28 cellular contexts compared by ENCODE assay signal in the genomic region with DNA sequence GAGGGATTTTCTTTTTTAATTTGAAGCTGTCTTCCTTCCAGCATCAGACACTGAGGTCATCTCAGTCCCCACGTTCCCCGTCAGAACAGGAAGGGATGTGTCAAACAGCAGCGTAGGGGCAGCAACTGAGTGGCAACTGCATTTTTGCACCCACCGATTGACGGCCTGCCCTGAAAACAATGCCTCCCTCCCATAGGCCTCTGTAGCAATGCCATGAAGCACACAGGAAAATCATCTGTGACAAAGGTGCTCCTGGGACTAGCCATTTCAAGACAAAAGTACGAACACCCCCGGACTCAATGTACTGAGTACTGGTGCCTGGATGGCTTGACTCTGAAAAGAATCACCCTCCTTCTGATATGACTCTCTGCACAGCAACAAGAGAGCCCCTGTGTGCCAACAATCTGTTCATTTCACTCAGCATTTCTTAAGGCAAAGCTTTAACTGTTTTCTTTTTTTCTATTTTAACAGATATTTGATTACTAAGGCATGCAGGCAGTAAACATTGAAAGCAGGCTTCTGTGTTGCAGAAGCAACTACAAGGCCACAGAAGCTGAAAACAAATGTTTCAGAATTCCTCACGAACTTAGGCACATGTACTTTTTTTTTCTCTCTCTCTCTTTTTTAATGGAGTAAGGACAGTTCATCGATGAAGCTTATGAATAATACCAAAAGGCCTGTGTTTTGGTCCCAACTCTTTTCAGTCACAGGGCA. TPM values are rescaled to one million over a fixed set of nuclear protein-coding genes. Genes with fewer than 3 reads are reported as not detected.
DNase-seq lines count a peak whose midpoint lies in the region; ATAC-seq, FAIRE-seq and TF ChIP-seq lines count a peak whose summit lies in the region.
"Had no signal": no experiment of that assay in that cellular context is flagged by ENCODE, and none has a peak within 500 bp of the region (broad histone marks: within the 10 kb centered on the region; RNA-seq: fewer than 3 reads in every experiment).

No MANE protein-coding gene starts in this region.

- H3K4me3 Mint-ChIP-seq in activated CD8-positive, alpha-beta T cell treated with anti-CD3 and anti-CD28 coated beads, Interleukin-2, amount 10 ng/mL, durations not matched to agents 7 days and 5 days = no peak overlapping the region
- no peak overlapping the region for H3K4me3 Mint-ChIP-seq in activated CD8-positive, alpha-beta T cell treated with anti-CD3 and anti-CD28 coated beads for 36 hours
- no peak overlapping the region for H3K4me3 Mint-ChIP-seq in nephron
- H3K4me3 Mint-ChIP-seq: activated naive CD8-positive, alpha-beta T cell treated with anti-CD3 and anti-CD28 coated beads, Interleukin-2, amount 10 ng/mL, durations not matched to agents 7 days and 5 days; GM23338; stimulated activated naive CD8-positive, alpha-beta T cell treated with anti-CD3 and anti-CD28 coated beads, Interleukin-15, Interleukin-2, amounts not matched to agents 100 ng/mL and 50 ng/mL, for 24 hours had no signal

- TF ChIP-seq CTCF in activated CD8-positive, alpha-beta T cell treated with anti-CD3 and anti-CD28 coated beads for 36 hours (IDR thresholded peaks at IDR 0.05) = no peak
- TF ChIP-seq CTCF in RWPE2 (IDR thresholded peaks at IDR 0.05; ENCODE audit: poor library complexity, severe bottlenecking) = no peak
- no peak for TF ChIP-seq CTCF in esophagus muscularis mucosa (IDR thresholded peaks at IDR 0.05)
- TF ChIP-seq CTCF in nephron (IDR thresholded peaks at IDR 0.05; ENCODE audit: unreplicated experiment in 3 of 3) = no peak
- TF ChIP-seq CTCF in suprapubic skin (IDR thresholded peaks at IDR 0.05) = no peak

- no peak overlapping the region for H3K4me3 ChIP-seq in RWPE2 (ENCODE audit: severe bottlenecking)
- no peak overlapping the region for H3K4me3 ChIP-seq in esophagus muscularis mucosa
- no peak overlapping the region for H3K4me3 ChIP-seq in suprapubic skin
- H3K4me3 ChIP-seq: dorsolateral prefrontal cortex, GM23338, prostate gland, thyroid gland had no signal

- H3K27ac ChIP-seq in RWPE2 (ENCODE audit: poor library complexity, severe bottlenecking) = peak overlapping the region; percentile 87
- no peak overlapping the region for H3K27ac ChIP-seq in esophagus muscularis mucosa (replicated peaks in 1 of 4)
- no peak overlapping the region for H3K27ac ChIP-seq in suprapubic skin
- H3K27ac ChIP-seq: dorsolateral prefrontal cortex, prostate gland, thyroid gland had no signal

- peaks cover 59% of the 10 kb centered on the region for H3K4me1 Mint-ChIP-seq in activated CD8-positive, alpha-beta T cell treated with anti-CD3 and anti-CD28 coated beads, Interleukin-2, amount 10 ng/mL, durations not matched to agents 7 days and 5 days (ENCODE audit: low read depth)
- H3K4me1 Mint-ChIP-seq in activated CD8-positive, alpha-beta T cell treated with anti-CD3 and anti-CD28 coated beads for 36 hours (ENCODE audit: low read depth) = peaks cover 51% of the 10 kb centered on the region
- H3K4me1 Mint-ChIP-seq in nephron = peaks cover 30% of the 10 kb centered on the region

- H3K27me3 ChIP-seq in RWPE2 (ENCODE audit: insufficient read depth, poor library complexity, severe bottlenecking) (no peaks in the 10 kb centered on the region), esophagus muscularis mucosa (no peaks in the 10 kb centered on the region), suprapubic skin (no peaks in the 10 kb centered on the region)
- H3K27me3 ChIP-seq: dorsolateral prefrontal cortex, thyroid gland had no signal

- peaks cover 14% of the 10 kb centered on the region for H3K36me3 Mint-ChIP-seq in activated CD8-positive, alpha-beta T cell treated with anti-CD3 and anti-CD28 coated beads, Interleukin-2, amount 10 ng/mL, durations not matched to agents 7 days and 5 days (ENCODE audit: low read depth)
- no peaks in the 10 kb centered on the region for H3K36me3 Mint-ChIP-seq in activated CD8-positive, alpha-beta T cell treated with anti-CD3 and anti-CD28 coated beads for 36 hours (ENCODE audit: low read depth)
- no peaks in the 10 kb centered on the region for H3K36me3 Mint-ChIP-seq in nephron (ENCODE audit: low read depth)

- H3K9me3 ChIP-seq in RWPE2 (ENCODE audit: severe bottlenecking) = peaks cover 4% of the 10 kb centered on the region
- H3K9me3 ChIP-seq in esophagus muscularis mucosa = no peaks in the 10 kb centered on the region
- H3K9me3 ChIP-seq in suprapubic skin = no peaks in the 10 kb centered on the region
- H3K9me3 ChIP-seq: prostate gland, thyroid gland had no signal

- WGBS in esophagus muscularis mucosa = 74% methylated on average over 7 of the region's 9 CpGs
- 68% methylated on average over 9 of the region's 9 CpGs for WGBS in suprapubic skin

- POLR2A ChIA-PET in activated CD8-positive, alpha-beta T cell treated with anti-CD3 and anti-CD28 coated beads, Interleukin-2, amount 10 ng/mL, durations not matched to agents 7 days and 5 days (lab: Charles Lee) = interaction anchor here (0.8 kb wide), 1 partner anchor 13 kb away, joined by 3 read pairs; no protein-coding TSS in a partner anchor
- POLR2A ChIA-PET in activated CD8-positive, alpha-beta T cell treated with anti-CD3 and anti-CD28 coated beads for 36 hours (lab: Charles Lee) = no interaction called here

- no peak overlapping the region for H3K27ac Mint-ChIP-seq in activated CD8-positive, alpha-beta T cell treated with anti-CD3 and anti-CD28 coated beads, Interleukin-2, amount 10 ng/mL, durations not matched to agents 7 days and 5 days
- no peak overlapping the region for H3K27ac Mint-ChIP-seq in activated CD8-positive, alpha-beta T cell treated with anti-CD3 and anti-CD28 coated beads for 36 hours
- H3K27ac Mint-ChIP-seq in nephron = peak overlapping the region in 2 of 3 experiments; percentile 1 to 49
- H3K27ac Mint-ChIP-seq: GM23338 had no signal

- intact Hi-C loops in activated CD8-positive, alpha-beta T cell treated with anti-CD3 and anti-CD28 coated beads for 36 hours (cut with micrococcal nuclease) = no loop called here
- intact Hi-C loops in esophagus muscularis mucosa (cut with DNase I) = no loop called here

- H3K27me3 Mint-ChIP-seq in activated CD8-positive, alpha-beta T cell treated with anti-CD3 and anti-CD28 coated beads, Interleukin-2, amount 10 ng/mL, durations not matched to agents 7 days and 5 days (ENCODE audit: low read depth) = no peaks in the 10 kb centered on the region
- no peaks in the 10 kb centered on the region for H3K27me3 Mint-ChIP-seq in activated CD8-positive, alpha-beta T cell treated with anti-CD3 and anti-CD28 coated beads for 36 hours
- peaks cover 27% of the 10 kb centered on the region for H3K27me3 Mint-ChIP-seq in nephron (ENCODE audit: low read depth)
- H3K27me3 Mint-ChIP-seq: activated naive CD8-positive, alpha-beta T cell treated with anti-CD3 and anti-CD28 coated beads, Interleukin-2, amount 10 ng/mL, durations not matched to agents 7 days and 5 days had no signal

- TF ChIP-seq POLR2A in esophagus muscularis mucosa (IDR thresholded peaks at IDR 0.05; ENCODE audit: low read depth) (no peak), suprapubic skin (IDR thresholded peaks at IDR 0.05) (no peak), H54 (IDR thresholded peaks at IDR 0.05; ENCODE audit: low read depth, low read length) (no peak)

- FAIRE-seq in H54 (lab: Jason Lieb, UNC) = no peak
- FAIRE-seq: astrocyte had no signal

- peaks cover 36% of the 10 kb centered on the region for H3K4me1 ChIP-seq in RWPE2 (ENCODE audit: insufficient read depth, poor library complexity, severe bottlenecking)
- no peaks in the 10 kb centered on the region for H3K4me1 ChIP-seq in esophagus muscularis mucosa
- H3K4me1 ChIP-seq in suprapubic skin = peaks cover 14% of the 10 kb centered on the region
- H3K4me1 ChIP-seq: prostate gland, thyroid gland had no signal

- H3K9me3 Mint-ChIP-seq in activated CD8-positive, alpha-beta T cell treated with anti-CD3 and anti-CD28 coated beads, Interleukin-2, amount 10 ng/mL, durations not matched to agents 7 days and 5 days (ENCODE audit: insufficient read depth) = no peaks in the 10 kb centered on the region
- no peaks in the 10 kb centered on the region for H3K9me3 Mint-ChIP-seq in activated CD8-positive, alpha-beta T cell treated with anti-CD3 and anti-CD28 coated beads for 36 hours
- no peaks in the 10 kb centered on the region for H3K9me3 Mint-ChIP-seq in nephron
- H3K9me3 Mint-ChIP-seq: GM23338; stimulated activated naive CD8-positive, alpha-beta T cell treated with anti-CD3 and anti-CD28 coated beads, Interleukin-15, Interleukin-2, amounts not matched to agents 100 ng/mL and 50 ng/mL, for 24 hours had no signal

- DNase-seq in activated CD8-positive, alpha-beta T cell treated with anti-CD3 and anti-CD28 coated beads, Interleukin-2, amount 10 ng/mL, durations not matched to agents 7 days and 5 days = peak; percentile 8
- no peak for DNase-seq in activated CD8-positive, alpha-beta T cell treated with anti-CD3 and anti-CD28 coated beads for 36 hours
- DNase-seq in RWPE2 (ENCODE audit: low spot score) (no peak), esophagus muscularis mucosa (ENCODE audit: extremely low spot score) (peak; percentile 77), suprapubic skin (ENCODE audit: low spot score in 2 of 2) (no peak), H54 (ENCODE audit: insufficient read length, low spot score) (no peak), MV-4-11 (lab: John Stamatoyannopoulos, UW) (no peak)
- DNase-seq: 8988T; activated CD4-positive, alpha-beta T cell treated with anti-CD3 and anti-CD28 coated beads, Interleukin-2, amount 50 U/mL, for 48 hours; activated CD4-positive, CD25-positive, alpha-beta regulatory T cell; activated naive CD8-positive, alpha-beta T cell treated with anti-CD3 and anti-CD28 coated beads, Interleukin-2, amount 10 ng/mL, durations not matched to agents 7 days and 5 days; AML-193; central memory CD4-positive, alpha-beta T cell; DMS153; Kasumi-1; NCI-H1694; SHP77; SW 1271; thyroid gland had no signal

- TF ChIP-seq EP300 in esophagus muscularis mucosa (IDR thresholded peaks at IDR 0.05) (no peak), suprapubic skin (IDR thresholded peaks at IDR 0.05) (no peak)

- CTCF ChIA-PET in activated CD8-positive, alpha-beta T cell treated with anti-CD3 and anti-CD28 coated beads, Interleukin-2, amount 10 ng/mL, durations not matched to agents 7 days and 5 days (lab: Charles Lee) = interaction anchor here (0.9 to 1.7 kb wide), 3 partner anchors 23 to 399 kb away, joined by 3 to 4 read pairs (median 4); no protein-coding TSS in a partner anchor
- CTCF ChIA-PET in activated CD8-positive, alpha-beta T cell treated with anti-CD3 and anti-CD28 coated beads for 36 hours (lab: Charles Lee) = interaction anchor here (0.8 to 1.6 kb wide), 4 partner anchors 9 to 398 kb away, joined by 3 to 5 read pairs (median 3); no protein-coding TSS in a partner anchor

- peaks cover 23% of the 10 kb centered on the region for H3K36me3 ChIP-seq in RWPE2 (ENCODE audit: low read depth)
- no peaks in the 10 kb centered on the region for H3K36me3 ChIP-seq in esophagus muscularis mucosa
- no peaks in the 10 kb centered on the region for H3K36me3 ChIP-seq in suprapubic skin
- H3K36me3 ChIP-seq: prostate gland, thyroid gland had no signal

- ATAC-seq in activated CD8-positive, alpha-beta T cell treated with anti-CD3 and anti-CD28 coated beads, Interleukin-2, amount 10 ng/mL, durations not matched to agents 7 days and 5 days = no peak
- no peak for ATAC-seq in activated CD8-positive, alpha-beta T cell treated with anti-CD3 and anti-CD28 coated beads for 36 hours
- ATAC-seq in RWPE2 (ENCODE audit: low read depth) = no peak
- ATAC-seq: GM23338 had no signal

RNA-seq across cellular contexts. Expression of a gene that starts 36.9 kb away (rescaled TPM):
- total RNA-seq in activated CD8-positive, alpha-beta T cell treated with anti-CD3 and anti-CD28 coated beads, Interleukin-2, amount 10 ng/mL, durations not matched to agents 7 days and 5 days = under 1 TPM; 0.74 to 0.94 TPM
- total RNA-seq in activated CD8-positive, alpha-beta T cell treated with anti-CD3 and anti-CD28 coated beads for 36 hours = under 1 TPM; 0.58 to 0.81 TPM
- total RNA-seq in esophagus muscularis mucosa (under 1 TPM in 2 of 4 donors, not detected in 2; 0.19 to 0.33 TPM), suprapubic skin (10 to 100 TPM; 13.9 to 25.1 (median 17.7) TPM)
- total RNA-seq: mesenteric fat pad, myocyte, OCI-LY7 had no signal

Comparison
In these comparisons a context has a peak if more than half of its experiments do, and no peak if none do; other contexts are left out.
1. DNase-seq: peak in activated CD8-positive, alpha-beta T cell treated with anti-CD3 and anti-CD28 coated beads, Interleukin-2, amount 10 ng/mL, durations not matched to agents 7 days and 5 days (single experiment) and esophagus muscularis mucosa (single experiment); none in activated CD8-positive, alpha-beta T cell treated with anti-CD3 and anti-CD28 coated beads for 36 hours (single experiment), RWPE2 (single experiment), suprapubic skin (0 of 2), H54 (single experiment) and MV-4-11 (single experiment).
2. H3K27ac Mint-ChIP-seq: peak in nephron (2 of 3); none in activated CD8-positive, alpha-beta T cell treated with anti-CD3 and anti-CD28 coated beads, Interleukin-2, amount 10 ng/mL, durations not matched to agents 7 days and 5 days (single experiment) and activated CD8-positive, alpha-beta T cell treated with anti-CD3 and anti-CD28 coated beads for 36 hours (single experiment).
3. RNA of a gene that starts 36.9 kb away (total RNA-seq): 13.9 to 25.1 TPM in suprapubic skin; 0.74 to 0.94 TPM in activated CD8-positive, alpha-beta T cell treated with anti-CD3 and anti-CD28 coated beads, Interleukin-2, amount 10 ng/mL, durations not matched to agents 7 days and 5 days, 0.58 to 0.81 TPM in activated CD8-positive, alpha-beta T cell treated with anti-CD3 and anti-CD28 coated beads for 36 hours and 0.19 to 0.33 TPM in esophagus muscularis mucosa; every median in the first group is over 4 times any median in the second.